In genomic region chr1:235468970-235469369, GRCh38 we compare ENCODE assay signal across 16 cellular contexts. TPM values are rescaled to one million over a fixed set of nuclear protein-coding genes. Genes with fewer than 3 reads are reported as not detected.
A peak's percentile ranks its signal among the peaks of the same experiment; 100 is the strongest.
DNase-seq lines count a peak whose midpoint lies in the region; ATAC-seq and TF ChIP-seq lines count a peak whose summit lies in the region.
"Had no signal": no experiment of that assay in that cellular context is flagged by ENCODE, and none has a peak within 500 bp of the region (broad histone marks: within the 10 kb centered on the region; RNA-seq: fewer than 3 reads in every experiment).

No MANE protein-coding gene starts in this region.

- no peaks in the 10 kb centered on the region for H3K9me3 Mint-ChIP-seq in neural crest cell
- H3K9me3 Mint-ChIP-seq: activated B cell treated with CpG ODN at 0.5 μM for 24 hours had no signal

- H3K4me3 Mint-ChIP-seq in neural crest cell: no peak overlapping the region
- H3K4me3 Mint-ChIP-seq: activated B cell treated with CpG ODN at 0.5 μM for 24 hours had no signal

- H3K36me3 ChIP-seq in Panc1 (ENCODE audit: control insufficient read depth, insufficient read depth, low read length): peaks cover 7% of the 10 kb centered on the region; the same call in 1 of the 2 replicates
- H3K36me3 ChIP-seq: ovary had no signal

- no peak overlapping the region for H3K27ac ChIP-seq in Panc1 (ENCODE audit: low read length)
- H3K27ac ChIP-seq: cardiac muscle cell, ovary had no signal

- BruUV-seq in Panc1 (replicated peaks; lab: Mats Ljungman, UMichigan): no TSS peak

- no peaks in the 10 kb centered on the region for H3K9me3 ChIP-seq in Panc1 (ENCODE audit: control insufficient read depth, insufficient read depth, low read depth, low read length)
- H3K9me3 ChIP-seq: ovary had no signal

- POLR2A ChIA-PET in Panc1 (lab: Charles Lee): interaction anchor here (0.7 kb wide), 1 partner anchor 308 kb away, joined by 3 read pairs; the partner anchor contains the start of gene RBM34

- in situ Hi-C loops in Panc1 (cut with HindIII; ENCODE audit: low pct_unique_long_range_greater_than_20kb, low sequenced_read_pairs): no loop called here

- no peaks in the 10 kb centered on the region for H3K27me3 ChIP-seq in Panc1 (ENCODE audit: control insufficient read depth, insufficient read depth, low read length)
- H3K27me3 ChIP-seq: cardiac muscle cell, ovary had no signal

- TF ChIP-seq CTCF in Panc1 (IDR thresholded peaks at IDR 0.05) (no peak), choroid plexus epithelial cell (conservative IDR thresholded peaks at IDR 0.05; ENCODE audit: low read depth, low read length) (peak; percentile 29), neural crest cell (conservative IDR thresholded peaks at IDR 0.05) (peak; percentile 23)

- H3K4me3 ChIP-seq in Panc1 (ENCODE audit: low read depth in 2 of 2, low read length in 2 of 2): no peak overlapping the region
- no peak overlapping the region for H3K4me3 ChIP-seq in choroid plexus epithelial cell (ENCODE audit: low read depth, low read length)
- H3K4me3 ChIP-seq: cardiac muscle cell, ovary had no signal

- intact Hi-C loops in Panc1 (cut with micrococcal nuclease; ENCODE audit: unreplicated experiment): no loop called here

- peak; percentile 92 for DNase-seq in ELR (ENCODE audit: low read depth)
- DNase-seq in Panc1 (ENCODE audit: low read depth, low spot score): peak; percentile 50
- DNase-seq in choroid plexus epithelial cell (ENCODE audit: low read depth): peak; percentile 75
- no peak for DNase-seq in neural crest cell (ENCODE audit: low read depth, low spot score)
- DNase-seq in NAMALWA (ENCODE audit: low spot score): no peak
- DNase-seq in COR-L47 (lab: John Stamatoyannopoulos, UW): no peak
- no peak for DNase-seq in activated CD8-positive, alpha-beta memory T cell treated with anti-CD3 and anti-CD28 coated beads, Interleukin-2, amount 50 U/mL, for 4 hours
- DNase-seq in RPMI8226: no peak
- DNase-seq: activated B cell treated with CpG ODN at 0.5 μM for 24 hours; activated T-cell treated with anti-CD3 and anti-CD28 coated beads, Interleukin-2, amount 50 U/mL, for 48 hours; Karpas-422; left ventricle myocardium superior; ovary; stimulated activated CD4-positive, alpha-beta T cell treated with anti-CD3 and anti-CD28 coated beads, Interleukin-4, amount 100 ng/mL, for 1 hour; stimulated activated naive CD8-positive, alpha-beta T cell treated with anti-CD3 and anti-CD28 coated beads, Interleukin-15, Interleukin-2, amounts not matched to agents 100 U/mL and 50 U/mL, for 24 hours had no signal

- H3K27me3 Mint-ChIP-seq in neural crest cell (ENCODE audit: low read depth): no peaks in the 10 kb centered on the region
- H3K27me3 Mint-ChIP-seq: activated B cell treated with CpG ODN at 0.5 μM for 24 hours had no signal

- H3K4me1 Mint-ChIP-seq in neural crest cell: no peaks in the 10 kb centered on the region
- H3K4me1 Mint-ChIP-seq: activated B cell treated with CpG ODN at 0.5 μM for 24 hours had no signal

- H3K27ac Mint-ChIP-seq in neural crest cell (ENCODE audit: unreplicated experiment): no peak overlapping the region
- H3K27ac Mint-ChIP-seq: activated B cell treated with CpG ODN at 0.5 μM for 24 hours had no signal

- CTCF ChIA-PET in Panc1 (lab: Charles Lee): interaction anchor here (0.7 kb wide), 1 partner anchor 115 kb away, joined by 11 read pairs; no protein-coding TSS in a partner anchor

- ATAC-seq in Panc1: peak; percentile 83
- ATAC-seq: left ventricle myocardium superior; stimulated activated naive CD8-positive, alpha-beta T cell treated with anti-CD3 and anti-CD28 coated beads, Interleukin-15, Interleukin-2, amounts not matched to agents 100 U/mL and 50 U/mL, for 24 hours had no signal

- peaks cover 6% of the 10 kb centered on the region; the same call in 1 of the 2 replicates for H3K4me1 ChIP-seq in Panc1 (ENCODE audit: control insufficient read depth, insufficient read depth, low read length)

- H3K36me3 Mint-ChIP-seq in neural crest cell (ENCODE audit: low read depth): peaks cover 17% of the 10 kb centered on the region

RNA-seq across cellular contexts. Expression of gene B3GALNT2, which starts 35.3 kb away (rescaled TPM):
- total RNA-seq in Panc1 (2021; ENCODE audit: unreplicated experiment) (40.7 TPM), neural crest cell (29.5 and 32.0 TPM in 2 replicates)
- 22.5 TPM for polyA plus RNA-seq in Panc1 (2012; ENCODE audit: insufficient read length)

Comparison
In these comparisons a context has a peak if more than half of its experiments do, and no peak if none do; other contexts are left out.
1. DNase-seq: peak in ELR (single experiment), Panc1 (single experiment) and choroid plexus epithelial cell (single experiment); none in neural crest cell (single experiment), NAMALWA (single experiment), COR-L47 (single experiment), activated CD8-positive, alpha-beta memory T cell treated with anti-CD3 and anti-CD28 coated beads, Interleukin-2, amount 50 U/mL, for 4 hours (single experiment) and RPMI8226 (single experiment).